ENCODE assay signal across 1 cellular context in the genomic region with DNA sequence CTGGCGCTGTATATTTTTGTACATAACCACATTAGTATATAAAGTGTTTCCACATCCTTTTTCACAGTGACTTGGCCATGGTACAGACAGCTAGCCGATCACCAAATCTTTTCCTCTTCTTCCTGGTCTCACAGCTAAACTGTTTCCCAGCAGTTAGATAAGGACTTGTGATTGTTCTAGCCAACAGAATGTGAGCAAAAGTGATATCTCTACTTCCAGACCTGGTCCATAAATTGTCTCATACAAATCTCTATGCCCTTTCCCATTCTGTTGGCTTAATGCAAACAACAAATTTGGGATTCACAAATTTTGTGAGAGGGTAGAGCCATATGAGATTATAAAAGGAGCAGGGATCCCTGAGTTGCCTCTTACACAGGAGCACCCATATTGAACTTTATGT.
TF ChIP-seq lines count a peak whose summit lies in the region.

No MANE protein-coding gene starts in this region.

TF ChIP-seq in K562, 482 proteins besides CTCF, POLR2A, EP300 and RAD21 (continued from another document):
- TF ChIP-seq TBL1XR1 (IDR thresholded peaks at IDR 0.05; ENCODE audit: low read length in 2 of 2) (no peak), SMARCA4 (IDR thresholded peaks at IDR 0.05) (peak; percentile 55), HMG20A (CRISPR knock-in tag; conservative IDR thresholded peaks at IDR 0.05) (no peak), KDM1A (IDR thresholded peaks at IDR 0.05) (peak in 1 of 2 experiments; percentile 47; a peak in 1 of 4 replicates), GATA2 (CRISPR knock-in tag; IDR thresholded peaks at IDR 0.05) (0 out of 2 replicates have a peak, but pooled peaks have one; percentile 13), KLF1 (tag; IDR thresholded peaks at IDR 0.05) (no peak), FOXA3 (CRISPR knock-in tag; conservative IDR thresholded peaks at IDR 0.05 in 1 of 2, IDR thresholded peaks at IDR 0.05 in 1 of 2) (0 out of 4 replicates have a peak, but pooled peaks of 1 of the 2 experiments have one; percentile 33), SOX6 (IDR thresholded peaks at IDR 0.05) (peak; percentile 89), NR2C1 (IDR thresholded peaks at IDR 0.05) (no peak), NR2C1 (tag; IDR thresholded peaks at IDR 0.05) (no peak), ZNF507 (tag; conservative IDR thresholded peaks at IDR 0.05) (no peak), BRD9 (IDR thresholded peaks at IDR 0.05; ENCODE audit: low read depth, partially characterized antibody) (no peak), TFAM (CRISPR knock-in tag; conservative IDR thresholded peaks at IDR 0.05) (no peak), TCF3 (CRISPR knock-in tag; IDR thresholded peaks at IDR 0.05) (peak; percentile 49), TAL1 (IDR thresholded peaks at IDR 0.05) (peak; percentile 64), JUND (IDR thresholded peaks at IDR 0.05; ENCODE audit: borderline replicate concordance, low read depth, low read length) (peak; percentile 10; the same call in 1 of the 2 replicates), JUND (tag; IDR thresholded peaks at IDR 0.05; ENCODE audit: borderline replicate concordance, low read depth, low read length) (peak; percentile 18; the same call in 1 of the 3 replicates), CBX2 (IDR thresholded peaks at IDR 0.05; ENCODE audit: insufficient read depth, low read length, poor library complexity, severe bottlenecking) (no peak), BMI1 (IDR thresholded peaks at IDR 0.05; ENCODE audit: low read length) (no peak), CTBP1 (IDR thresholded peaks at IDR 0.05; ENCODE audit: borderline replicate concordance) (peak; percentile 16; the same call in 1 of the 2 replicates), ZBTB17 (CRISPR knock-in tag; IDR thresholded peaks at IDR 0.05) (no peak), ZNF146 (CRISPR knock-in tag; IDR thresholded peaks at IDR 0.05; ENCODE audit: unreplicated experiment) (no peak), DPF2 (IDR thresholded peaks at IDR 0.05) (peak; percentile 59; the same call in 1 of the 2 replicates), ARID1B (IDR thresholded peaks at IDR 0.05) (peak; percentile 82), CBFA2T3 (IDR thresholded peaks at IDR 0.05) (peak; percentile 82), RCOR1 (IDR thresholded peaks at IDR 0.05; ENCODE audit: borderline replicate concordance in 1 of 2, low read depth in 2 of 2, low read length in 2 of 2) (peak; percentile 16 to 87; a peak in 2 of 4 replicates), CBFA2T2 (conservative IDR thresholded peaks at IDR 0.05) (peak; percentile 51), TEAD4 (IDR thresholded peaks at IDR 0.05; ENCODE audit: low read length) (peak; percentile 67), TEAD4 (CRISPR knock-in tag; IDR thresholded peaks at IDR 0.05; ENCODE audit: borderline replicate concordance) (no peak), MTA2 (IDR thresholded peaks at IDR 0.05; ENCODE audit: low read depth) (0 out of 2 replicates have a peak, but pooled peaks have one; percentile 18), NCOR1 (IDR thresholded peaks at IDR 0.05) (peak; percentile 46; the same call in 1 of the 2 replicates), SMARCE1 (IDR thresholded peaks at IDR 0.05) (peak; percentile 22; the same call in 1 of the 2 replicates)
- TF ChIP-seq, protein P1, sequence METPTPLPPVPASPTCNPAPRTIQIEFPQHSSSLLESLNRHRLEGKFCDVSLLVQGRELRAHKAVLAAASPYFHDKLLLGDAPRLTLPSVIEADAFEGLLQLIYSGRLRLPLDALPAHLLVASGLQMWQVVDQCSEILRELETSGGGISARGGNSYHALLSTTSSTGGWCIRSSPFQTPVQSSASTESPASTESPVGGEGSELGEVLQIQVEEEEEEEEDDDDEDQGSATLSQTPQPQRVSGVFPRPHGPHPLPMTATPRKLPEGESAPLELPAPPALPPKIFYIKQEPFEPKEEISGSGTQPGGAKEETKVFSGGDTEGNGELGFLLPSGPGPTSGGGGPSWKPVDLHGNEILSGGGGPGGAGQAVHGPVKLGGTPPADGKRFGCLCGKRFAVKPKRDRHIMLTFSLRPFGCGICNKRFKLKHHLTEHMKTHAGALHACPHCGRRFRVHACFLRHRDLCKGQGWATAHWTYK (CRISPR knock-in tag; IDR thresholded peaks at IDR 0.05): peak; percentile 62; the same call in 1 of the 2 replicates
- TF ChIP-seq, protein P2, sequence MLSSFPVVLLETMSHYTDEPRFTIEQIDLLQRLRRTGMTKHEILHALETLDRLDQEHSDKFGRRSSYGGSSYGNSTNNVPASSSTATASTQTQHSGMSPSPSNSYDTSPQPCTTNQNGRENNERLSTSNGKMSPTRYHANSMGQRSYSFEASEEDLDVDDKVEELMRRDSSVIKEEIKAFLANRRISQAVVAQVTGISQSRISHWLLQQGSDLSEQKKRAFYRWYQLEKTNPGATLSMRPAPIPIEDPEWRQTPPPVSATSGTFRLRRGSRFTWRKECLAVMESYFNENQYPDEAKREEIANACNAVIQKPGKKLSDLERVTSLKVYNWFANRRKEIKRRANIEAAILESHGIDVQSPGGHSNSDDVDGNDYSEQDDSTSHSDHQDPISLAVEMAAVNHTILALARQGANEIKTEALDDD (IDR thresholded peaks at IDR 0.05): peak; percentile 82
- TF ChIP-seq, protein P3, sequence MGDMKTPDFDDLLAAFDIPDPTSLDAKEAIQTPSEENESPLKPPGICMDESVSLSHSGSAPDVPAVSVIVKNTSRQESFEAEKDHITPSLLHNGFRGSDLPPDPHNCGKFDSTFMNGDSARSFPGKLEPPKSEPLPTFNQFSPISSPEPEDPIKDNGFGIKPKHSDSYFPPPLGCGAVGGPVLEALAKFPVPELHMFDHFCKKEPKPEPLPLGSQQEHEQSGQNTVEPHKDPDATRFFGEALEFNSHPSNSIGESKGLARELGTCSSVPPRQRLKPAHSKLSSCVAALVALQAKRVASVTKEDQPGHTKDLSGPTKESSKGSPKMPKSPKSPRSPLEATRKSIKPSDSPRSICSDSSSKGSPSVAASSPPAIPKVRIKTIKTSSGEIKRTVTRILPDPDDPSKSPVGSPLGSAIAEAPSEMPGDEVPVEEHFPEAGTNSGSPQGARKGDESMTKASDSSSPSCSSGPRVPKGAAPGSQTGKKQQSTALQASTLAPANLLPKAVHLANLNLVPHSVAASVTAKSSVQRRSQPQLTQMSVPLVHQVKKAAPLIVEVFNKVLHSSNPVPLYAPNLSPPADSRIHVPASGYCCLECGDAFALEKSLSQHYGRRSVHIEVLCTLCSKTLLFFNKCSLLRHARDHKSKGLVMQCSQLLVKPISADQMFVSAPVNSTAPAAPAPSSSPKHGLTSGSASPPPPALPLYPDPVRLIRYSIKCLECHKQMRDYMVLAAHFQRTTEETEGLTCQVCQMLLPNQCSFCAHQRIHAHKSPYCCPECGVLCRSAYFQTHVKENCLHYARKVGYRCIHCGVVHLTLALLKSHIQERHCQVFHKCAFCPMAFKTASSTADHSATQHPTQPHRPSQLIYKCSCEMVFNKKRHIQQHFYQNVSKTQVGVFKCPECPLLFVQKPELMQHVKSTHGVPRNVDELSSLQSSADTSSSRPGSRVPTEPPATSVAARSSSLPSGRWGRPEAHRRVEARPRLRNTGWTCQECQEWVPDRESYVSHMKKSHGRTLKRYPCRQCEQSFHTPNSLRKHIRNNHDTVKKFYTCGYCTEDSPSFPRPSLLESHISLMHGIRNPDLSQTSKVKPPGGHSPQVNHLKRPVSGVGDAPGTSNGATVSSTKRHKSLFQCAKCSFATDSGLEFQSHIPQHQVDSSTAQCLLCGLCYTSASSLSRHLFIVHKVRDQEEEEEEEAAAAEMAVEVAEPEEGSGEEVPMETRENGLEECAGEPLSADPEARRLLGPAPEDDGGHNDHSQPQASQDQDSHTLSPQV (IDR thresholded peaks at IDR 0.05): 0 out of 2 replicates have a peak, but pooled peaks have one; percentile 9
- TF ChIP-seq, protein P4, sequence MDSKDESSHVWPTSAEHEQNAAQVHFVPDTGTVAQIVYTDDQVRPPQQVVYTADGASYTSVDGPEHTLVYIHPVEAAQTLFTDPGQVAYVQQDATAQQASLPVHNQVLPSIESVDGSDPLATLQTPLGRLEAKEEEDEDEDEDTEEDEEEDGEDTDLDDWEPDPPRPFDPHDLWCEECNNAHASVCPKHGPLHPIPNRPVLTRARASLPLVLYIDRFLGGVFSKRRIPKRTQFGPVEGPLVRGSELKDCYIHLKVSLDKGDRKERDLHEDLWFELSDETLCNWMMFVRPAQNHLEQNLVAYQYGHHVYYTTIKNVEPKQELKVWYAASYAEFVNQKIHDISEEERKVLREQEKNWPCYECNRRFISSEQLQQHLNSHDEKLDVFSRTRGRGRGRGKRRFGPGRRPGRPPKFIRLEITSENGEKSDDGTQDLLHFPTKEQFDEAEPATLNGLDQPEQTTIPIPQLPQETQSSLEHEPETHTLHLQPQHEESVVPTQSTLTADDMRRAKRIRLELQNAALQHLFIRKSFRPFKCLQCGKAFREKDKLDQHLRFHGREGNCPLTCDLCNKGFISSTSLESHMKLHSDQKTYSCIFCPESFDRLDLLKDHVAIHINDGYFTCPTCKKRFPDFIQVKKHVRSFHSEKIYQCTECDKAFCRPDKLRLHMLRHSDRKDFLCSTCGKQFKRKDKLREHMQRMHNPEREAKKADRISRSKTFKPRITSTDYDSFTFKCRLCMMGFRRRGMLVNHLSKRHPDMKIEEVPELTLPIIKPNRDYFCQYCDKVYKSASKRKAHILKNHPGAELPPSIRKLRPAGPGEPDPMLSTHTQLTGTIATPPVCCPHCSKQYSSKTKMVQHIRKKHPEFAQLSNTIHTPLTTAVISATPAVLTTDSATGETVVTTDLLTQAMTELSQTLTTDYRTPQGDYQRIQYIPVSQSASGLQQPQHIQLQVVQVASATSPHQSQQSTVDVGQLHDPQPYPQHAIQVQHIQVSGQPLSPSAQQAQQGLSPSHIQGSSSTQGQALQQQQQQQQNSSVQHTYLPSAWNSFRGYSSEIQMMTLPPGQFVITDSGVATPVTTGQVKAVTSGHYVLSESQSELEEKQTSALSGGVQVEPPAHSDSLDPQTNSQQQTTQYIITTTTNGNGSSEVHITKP (IDR thresholded peaks at IDR 0.05; ENCODE audit: partially characterized antibody): no peak
